In the genomic region with DNA sequence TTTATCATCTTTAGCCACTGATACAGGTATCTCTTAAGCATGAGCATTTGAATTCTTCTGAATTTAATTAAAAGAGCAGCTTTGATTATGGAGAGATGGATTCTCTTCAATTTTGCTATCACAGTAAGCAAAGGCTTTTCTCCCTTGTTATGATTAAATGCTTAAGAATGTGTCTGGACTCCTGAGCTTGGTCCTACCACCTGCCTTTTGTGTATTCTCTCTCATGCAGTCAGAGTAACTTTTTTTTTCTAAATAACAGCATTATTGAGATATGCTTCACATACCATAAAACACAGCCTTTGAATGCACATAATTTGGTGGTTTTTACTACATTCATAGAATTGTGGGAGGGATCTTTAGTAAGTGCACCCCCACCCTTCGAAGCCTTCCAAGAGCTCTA, we compare ENCODE assay signal across 18 cellular contexts.
A peak's percentile ranks its signal among the peaks of the same experiment; 100 is the strongest.
DNase-seq lines count a peak whose midpoint lies in the region; FAIRE-seq and TF ChIP-seq lines count a peak whose summit lies in the region.
"Had no signal": no experiment of that assay in that cellular context is flagged by ENCODE, and none has a peak within 500 bp of the region (broad histone marks: within the 10 kb centered on the region; RNA-seq: fewer than 3 reads in every experiment).

No MANE protein-coding gene starts in this region.

- H3K4me1 ChIP-seq in H9 (ENCODE audit: insufficient read depth, low read length): no peaks in the 10 kb centered on the region; the same call in 1 of the 2 replicates
- H3K4me1 ChIP-seq: BLaER1 had no signal

- no peak overlapping the region for H3K23ac ChIP-seq in H9 (ENCODE audit: insufficient read length, low read depth, low read length)

- H3K79me1 ChIP-seq in H9 (ENCODE audit: insufficient read depth, low read depth, low read length, poor library complexity, severe bottlenecking): no peaks in the 10 kb centered on the region

- H3K14ac ChIP-seq in H9 (ENCODE audit: insufficient read depth, low read length): no peak overlapping the region

- no peak overlapping the region for H2BK12ac ChIP-seq in H9 (ENCODE audit: insufficient read length, low read depth, low read length)

- H3K18ac ChIP-seq in H9 (ENCODE audit: insufficient read length, low read depth, low read length): no peak overlapping the region

- H3K4ac ChIP-seq in H9 (ENCODE audit: low read depth, low read length): no peak overlapping the region

- H3T11ph ChIP-seq in H9 (ENCODE audit: low read length): no peak overlapping the region

- H3K4me3 Mint-ChIP-seq in H9: no peak overlapping the region

- no peak overlapping the region for H3K4me3 ChIP-seq in fibroblast of the aortic adventitia (ENCODE audit: low read depth, low read length)
- no peak overlapping the region for H3K4me3 ChIP-seq in retinal pigment epithelial cell (ENCODE audit: low read length)
- H3K4me3 ChIP-seq: BLaER1, GM23248 had no signal

- peak; percentile 24 for DNase-seq in EL
- DNase-seq in RCC 7860 (ENCODE audit: low spot score): no peak
- peak; percentile 28 for DNase-seq in fibroblast of the aortic adventitia (ENCODE audit: low read depth)
- peak; percentile 37 for DNase-seq in retinal pigment epithelial cell (ENCODE audit: low read depth)
- no peak for DNase-seq in SIG-M5 (lab: John Stamatoyannopoulos, UW)
- DNase-seq in H9: no peak
- no peak for DNase-seq in Kasumi-1 (lab: John Stamatoyannopoulos, UW)
- DNase-seq: AML-193, Calu3, DMS 273 treated with DMSO at 0.1 percent for 48 hours, DMS79, GM23248, H7 had no signal

- no peaks in the 10 kb centered on the region for H3K23me2 ChIP-seq in H9 (ENCODE audit: insufficient read length, low read depth, low read length, poor library complexity, severe bottlenecking)

- H3K79me2 ChIP-seq in H9 (ENCODE audit: insufficient read depth, low read length): no peaks in the 10 kb centered on the region

- peaks cover 13% of the 10 kb centered on the region in 2 experiments for H3K4me1 Mint-ChIP-seq in H9

- no peak overlapping the region for H3K9ac ChIP-seq in H9 (ENCODE audit: extremely low read depth, insufficient read length, low read length)
- H3K9ac ChIP-seq: BLaER1, GM23248 had no signal

- no peak overlapping the region for H2BK120ac ChIP-seq in H9 (ENCODE audit: low read depth, low read length, poor library complexity, severe bottlenecking)

- H4K8ac ChIP-seq in H9 (replicated peaks; ENCODE audit: insufficient read length, low read depth, low read length): no peak overlapping the region

- H3K9me3 ChIP-seq in H9 (ENCODE audit: control insufficient read depth, low read depth, low read length): no peaks in the 10 kb centered on the region
- H3K9me3 ChIP-seq: BLaER1 had no signal

- no peak overlapping the region for H2AFZ ChIP-seq in H9 (ENCODE audit: low read length)
- H2AFZ ChIP-seq: GM23248 had no signal

- no peaks in the 10 kb centered on the region for H3K36me3 Mint-ChIP-seq in H9 (ENCODE audit: insufficient read depth in 1 of 3, low read depth in 3 of 3)

- H3K27me3 Mint-ChIP-seq in H9 (ENCODE audit: low read depth): peaks cover 7% of the 10 kb centered on the region

- no CpG with 5 or more reads among the region's 1 CpG for WGBS in H9 (ENCODE audit: extremely low coverage, insufficient read length, low lambda C conversion rate)

- no peak overlapping the region for H4K91ac ChIP-seq in H9 (ENCODE audit: insufficient read length, low read depth, low read length)

- no peaks in the 10 kb centered on the region for H4K20me1 ChIP-seq in H9 (ENCODE audit: control insufficient read depth, insufficient read depth, insufficient read length)
- H4K20me1 ChIP-seq: BLaER1 had no signal

- H3K9me3 Mint-ChIP-seq in H9: no peaks in the 10 kb centered on the region

- H4K5ac ChIP-seq in H9 (ENCODE audit: insufficient read length, low read depth, low read length): no peak overlapping the region

- H2AK5ac ChIP-seq in H9 (ENCODE audit: insufficient read length, low read length): no peak overlapping the region

- H2BK15ac ChIP-seq in H9 (ENCODE audit: low read depth, low read length): no peak overlapping the region

- H3K27ac ChIP-seq in H9 (ENCODE audit: insufficient read length, low read depth, low read length): no peak overlapping the region
- H3K27ac ChIP-seq: 22Rv1, BLaER1, GM23248 had no signal

- H3K27ac Mint-ChIP-seq in H9: no peak overlapping the region

- peak; percentile 5 for FAIRE-seq in RCC 7860 (lab: Jason Lieb, UNC)
- FAIRE-seq: G401.6, GM12891, HepG2 had no signal

- H2BK5ac ChIP-seq in H9 (ENCODE audit: insufficient read length, low read length): no peak overlapping the region

- no peak overlapping the region for H3K4me2 ChIP-seq in H9 (ENCODE audit: insufficient read depth, insufficient read length, low read length)
- H3K4me2 ChIP-seq: BLaER1 had no signal

- H3K56ac ChIP-seq in H9 (ENCODE audit: insufficient read length, low read depth, low read length): no peak overlapping the region

- no peak for TF ChIP-seq CTCF in fibroblast of the aortic adventitia (IDR thresholded peaks at IDR 0.05; ENCODE audit: insufficient read depth, low read length)
- TF ChIP-seq CTCF in retinal pigment epithelial cell (conservative IDR thresholded peaks at IDR 0.05; ENCODE audit: low read depth, low read length): no peak
- TF ChIP-seq CTCF in H9 (conservative IDR thresholded peaks at IDR 0.05): no peak

- no peak overlapping the region for H2BK20ac ChIP-seq in H9 (ENCODE audit: low read depth, low read length, poor library complexity, severe bottlenecking)

- no peaks in the 10 kb centered on the region for H3K27me3 ChIP-seq in H9 (ENCODE audit: insufficient read depth, low read length)
- H3K27me3 ChIP-seq: BLaER1 had no signal

Comparison
In these comparisons a context has a peak if more than half of its experiments do, and no peak if none do; other contexts are left out.
1. DNase-seq: peak in EL (single experiment), fibroblast of the aortic adventitia (single experiment) and retinal pigment epithelial cell (single experiment); none in RCC 7860 (single experiment), SIG-M5 (single experiment), H9 (single experiment) and Kasumi-1 (0 of 2).